In genomic region chr6:112116215-112116614, GRCh38 we compare ENCODE assay signal across 20 cellular contexts. TPM values are rescaled to one million over a fixed set of nuclear protein-coding genes. Genes with fewer than 3 reads are reported as not detected.
DNase-seq lines count a peak whose midpoint lies in the region; ATAC-seq, FAIRE-seq and TF ChIP-seq lines count a peak whose summit lies in the region.
"Had no signal": no experiment of that assay in that cellular context is flagged by ENCODE, and none has a peak within 500 bp of the region (broad histone marks: within the 10 kb centered on the region; RNA-seq: fewer than 3 reads in every experiment).

No MANE protein-coding gene starts in this region.

- no peak overlapping the region for H3K4me2 ChIP-seq in A549
- no peak overlapping the region for H3K4me2 ChIP-seq in H1 (ENCODE audit: insufficient read depth in 1 of 2, low read depth in 2 of 2, low read length in 2 of 2)
- H3K4me2 ChIP-seq in mesendoderm (ENCODE audit: low read length): no peak overlapping the region
- H3K4me2 ChIP-seq in trophoblast cell (ENCODE audit: low read length): no peak overlapping the region

- H3K36me3 ChIP-seq in H1 (ENCODE audit: control insufficient read depth in 2 of 4, insufficient read depth in 4 of 4, low read length in 3 of 4) (no peaks in the 10 kb centered on the region), mesendoderm (ENCODE audit: control insufficient read depth, insufficient read depth, low read length) (no peaks in the 10 kb centered on the region), trophoblast cell (ENCODE audit: control insufficient read depth in 1 of 2, insufficient read depth in 2 of 2, low read length in 2 of 2) (no peaks in the 10 kb centered on the region)

- no peak overlapping the region for H3K56ac ChIP-seq in H1 (replicated peaks; ENCODE audit: insufficient read length, low read depth, low read length)
- no peak overlapping the region for H3K56ac ChIP-seq in mesendoderm (ENCODE audit: low read length)

- ATAC-seq in A549: peak; percentile 76 to 78; a peak in 5 of 6 replicates
- ATAC-seq in HG03039 (IDR thresholded peaks at IDR 0.05; ENCODE audit: unreplicated experiment): no peak
- ATAC-seq: mucosa of descending colon had no signal

- DNase-seq in A549 (ENCODE audit: low read depth in 1 of 2, low spot score in 1 of 2) (no peak), HuH-7 (ENCODE audit: low spot score) (peak; percentile 13), H1 (ENCODE audit: low read depth in 1 of 2, low spot score in 2 of 2) (no peak), mesendoderm (peak; percentile 24), trophoblast cell (no peak), frontal cortex (ENCODE audit: low spot score in 2 of 2) (no peak), AG08396 (ENCODE audit: low spot score) (no peak)
- DNase-seq: activated CD4-positive, alpha-beta T cell treated with anti-CD3 and anti-CD28 coated beads for 4 hours; activated naive CD8-positive, alpha-beta T cell treated with anti-CD3 and anti-CD28 coated beads for 36 hours; effector memory CD4-positive, alpha-beta T cell; GDM1; mucosa of descending colon; NCI-H1105; NCI-H2107; NCI-H524; retina; stimulated activated CD4-positive, alpha-beta T cell treated with anti-CD3 and anti-CD28 coated beads, Interleukin-4, amount 100 ng/mL, for 4 hours; stomach had no signal

- POLR2A ChIA-PET in A549 (lab: Yijun Ruan, JAX) (no interaction called here), H1 (lab: Charles Lee; ENCODE audit: partially characterized antibody) (interaction anchor here (1.2 kb wide), 1 partner anchor 8 kb away, joined by 3 read pairs; no protein-coding TSS in a partner anchor)

- H3K27ac ChIP-seq in A549 (no peak overlapping the region), H1 (ENCODE audit: low read depth, low read length) (no peak overlapping the region), mesendoderm (ENCODE audit: low read depth, low read length) (no peak overlapping the region), trophoblast cell (ENCODE audit: low read depth, low read length) (no peak overlapping the region)
- H3K27ac ChIP-seq: stomach had no signal

- H3K23me2 ChIP-seq in H1 (ENCODE audit: low read depth, low read length): no peaks in the 10 kb centered on the region

- no peak overlapping the region for H2BK120ac ChIP-seq in H1 (replicated peaks; ENCODE audit: low read depth, low read length)
- no peak overlapping the region for H2BK120ac ChIP-seq in mesendoderm (ENCODE audit: low read depth, low read length)
- H2BK120ac ChIP-seq in trophoblast cell (ENCODE audit: insufficient read depth, low read length, poor library complexity): no peak overlapping the region

- TF ChIP-seq RAD21 in A549 (conservative IDR thresholded peaks at IDR 0.05 in 1 of 2, IDR thresholded peaks at IDR 0.05 in 1 of 2) (no peak), H1 (IDR thresholded peaks at IDR 0.05 in 1 of 2, conservative IDR thresholded peaks at IDR 0.05 in 1 of 2; ENCODE audit: low read depth in 2 of 2, low read length in 2 of 2) (no peak)

- 73% methylated on average over 1 of the region's 1 CpG for WGBS in A549 (ENCODE audit: missing lambda C conversion rate)
- 95% methylated on average over 1 of the region's 1 CpG; no CpG with 5 or more reads in 1 of the 2 experiments for WGBS in H1 (ENCODE audit: extremely low coverage in 1 of 2, insufficient coverage in 1 of 2, insufficient read length in 1 of 2, insufficient replicate concordance in 2 of 2, low coverage in 1 of 2, low lambda C conversion rate in 2 of 2, missing lambda C conversion rate in 1 of 2), 2 experiments
- no CpG with 5 or more reads among the region's 1 CpG for WGBS in mesendoderm (ENCODE audit: extremely low coverage, insufficient coverage, low lambda C conversion rate)
- no CpG with 5 or more reads among the region's 1 CpG for WGBS in trophoblast cell (ENCODE audit: extremely low coverage, insufficient coverage, insufficient read length)

- H2BK5ac ChIP-seq in H1 (ENCODE audit: low read depth, low read length): no peak overlapping the region
- no peak overlapping the region for H2BK5ac ChIP-seq in mesendoderm (ENCODE audit: low read length)
- H2BK5ac ChIP-seq in trophoblast cell (ENCODE audit: low read depth, low read length, poor library complexity): no peak overlapping the region

- H4K20me1 ChIP-seq in H1 (replicated peaks in 1 of 2; ENCODE audit: control insufficient read depth in 1 of 2, insufficient read depth in 2 of 2, low read length in 2 of 2): no peaks in the 10 kb centered on the region

- H3K4me1 ChIP-seq in A549 (no peaks in the 10 kb centered on the region), H1 (replicated peaks in 1 of 4; ENCODE audit: control insufficient read depth in 3 of 4, insufficient read depth in 4 of 4, low read length in 3 of 4) (no peaks in the 10 kb centered on the region), mesendoderm (ENCODE audit: control insufficient read depth, low read depth, low read length) (no peaks in the 10 kb centered on the region), trophoblast cell (ENCODE audit: control insufficient read depth in 1 of 2, insufficient read depth in 2 of 2, low read length in 2 of 2) (no peaks in the 10 kb centered on the region)

- H2AFZ ChIP-seq in H1 (ENCODE audit: low read length): no peak overlapping the region
- no peak overlapping the region for H2AFZ ChIP-seq in trophoblast cell (ENCODE audit: insufficient read depth, low read length, poor library complexity)

- H2BK12ac ChIP-seq in H1 (ENCODE audit: low read depth, low read length): no peak overlapping the region
- H2BK12ac ChIP-seq in trophoblast cell (ENCODE audit: low read length): no peak overlapping the region

- no peak overlapping the region for H3K4me3 ChIP-seq in A549
- no peak overlapping the region for H3K4me3 ChIP-seq in H1 (ENCODE audit: extremely low read depth in 1 of 4, insufficient read depth in 2 of 4, low read depth in 3 of 4, low read length in 4 of 4)
- H3K4me3 ChIP-seq in mesendoderm (ENCODE audit: low read length): no peak overlapping the region
- no peak overlapping the region for H3K4me3 ChIP-seq in trophoblast cell (ENCODE audit: low read depth, low read length)
- H3K4me3 ChIP-seq: mucosa of descending colon, stomach had no signal

- no peak overlapping the region for H3K23ac ChIP-seq in H1 (ENCODE audit: insufficient read length)
- no peak overlapping the region for H3K23ac ChIP-seq in mesendoderm (ENCODE audit: low read length)
- no peak overlapping the region for H3K23ac ChIP-seq in trophoblast cell (ENCODE audit: low read length)

- H4K91ac ChIP-seq in H1 (replicated peaks; ENCODE audit: insufficient read length, low read length) (no peak overlapping the region), trophoblast cell (ENCODE audit: low read depth, low read length) (no peak overlapping the region)

- H3K27me3 ChIP-seq in H1 (replicated peaks in 1 of 4; ENCODE audit: control insufficient read depth in 3 of 4, extremely low read depth in 1 of 4, insufficient read depth in 3 of 4, low read length in 3 of 4): no peaks in the 10 kb centered on the region
- H3K27me3 ChIP-seq in mesendoderm (ENCODE audit: insufficient read depth, low read length, poor library complexity): no peaks in the 10 kb centered on the region
- no peaks in the 10 kb centered on the region for H3K27me3 ChIP-seq in trophoblast cell (ENCODE audit: insufficient read depth, low read length)
- H3K27me3 ChIP-seq: stomach had no signal

- TF ChIP-seq EP300 in A549 (IDR thresholded peaks at IDR 0.05): no peak
- TF ChIP-seq EP300 in H1 (IDR thresholded peaks at IDR 0.05; ENCODE audit: borderline replicate concordance in 1 of 2, low read depth in 2 of 2, low read length in 2 of 2): no peak

- H3K9ac ChIP-seq in H1 (replicated peaks in 1 of 4; ENCODE audit: extremely low read depth in 1 of 4, low read depth in 3 of 4, low read length in 3 of 4) (no peak overlapping the region), mesendoderm (ENCODE audit: low read length) (no peak overlapping the region), trophoblast cell (ENCODE audit: low read length) (no peak overlapping the region)

- FAIRE-seq in A549 (lab: Jason Lieb, UNC): no peak
- no peak for FAIRE-seq in H1 (lab: Jason Lieb, UNC)
- FAIRE-seq in frontal cortex (lab: Jason Lieb, UNC): no peak
- FAIRE-seq: urothelium cell line had no signal

- H3K79me1 ChIP-seq in H1 (ENCODE audit: low read depth, low read length): no peaks in the 10 kb centered on the region
- no peaks in the 10 kb centered on the region for H3K79me1 ChIP-seq in mesendoderm (ENCODE audit: low read length)
- no peaks in the 10 kb centered on the region for H3K79me1 ChIP-seq in trophoblast cell (ENCODE audit: low read length)

- H3K9me3 ChIP-seq in A549 (no peaks in the 10 kb centered on the region), H1 (ENCODE audit: insufficient read depth in 2 of 2, low read depth in 1 of 2, low read length in 1 of 2) (no peaks in the 10 kb centered on the region), trophoblast cell (ENCODE audit: insufficient read depth, low read depth, low read length) (no peaks in the 10 kb centered on the region)
- H3K9me3 ChIP-seq: mucosa of descending colon, stomach had no signal

- H3K4ac ChIP-seq in H1 (replicated peaks; ENCODE audit: insufficient read length, low read depth, low read length) (no peak overlapping the region), mesendoderm (ENCODE audit: low read depth, low read length) (no peak overlapping the region), trophoblast cell (ENCODE audit: low read depth, low read length) (no peak overlapping the region)

- H2AK5ac ChIP-seq in H1 (ENCODE audit: low read depth, low read length): no peak overlapping the region
- no peak overlapping the region for H2AK5ac ChIP-seq in mesendoderm (ENCODE audit: low read length)
- no peak overlapping the region for H2AK5ac ChIP-seq in trophoblast cell (ENCODE audit: low read length)

- CTCF ChIA-PET in A549 (lab: Yijun Ruan, JAX) (no interaction called here), H1 (lab: Charles Lee; ENCODE audit: partially characterized antibody) (interaction anchor here (1.0 to 1.1 kb wide), 4 partner anchors 9 to 169 kb away, joined by 3 to 4 read pairs (median 4); no protein-coding TSS in a partner anchor)

- no peak overlapping the region for H4K8ac ChIP-seq in H1 (ENCODE audit: extremely low read depth, insufficient read depth, low read length)
- H4K8ac ChIP-seq in mesendoderm (ENCODE audit: low read depth, low read length): no peak overlapping the region
- H4K8ac ChIP-seq in trophoblast cell (ENCODE audit: low read depth, low read length): no peak overlapping the region

- H2BK20ac ChIP-seq in H1 (ENCODE audit: low read length): no peak overlapping the region

- no peak for TF ChIP-seq POLR2A in A549 (IDR thresholded peaks at IDR 0.05; ENCODE audit: low read length)
- no peak for TF ChIP-seq POLR2A in H1 (IDR thresholded peaks at IDR 0.05; ENCODE audit: control extremely low read depth in 1 of 2, low read depth in 2 of 2, low read length in 2 of 2)

- TF ChIP-seq CTCF in A549 (IDR thresholded peaks at IDR 0.05): no peak
- peak in 2 of 3 experiments; percentile 17 to 33; a peak in 2 of 4 replicates for TF ChIP-seq CTCF in H1 (IDR thresholded peaks at IDR 0.05; ENCODE audit: control extremely low read depth in 1 of 3, insufficient read depth in 1 of 3, low read depth in 1 of 3, low read length in 3 of 3)

- H2BK15ac ChIP-seq in H1 (ENCODE audit: low read length) (no peak overlapping the region), mesendoderm (replicated peaks; ENCODE audit: low read depth) (no peak overlapping the region)

- H3K14ac ChIP-seq in H1 (ENCODE audit: insufficient read length) (no peak overlapping the region), trophoblast cell (ENCODE audit: low read length) (no peak overlapping the region)

- no peak overlapping the region for H4K5ac ChIP-seq in H1 (ENCODE audit: insufficient read length, low read depth, low read length)
- no peak overlapping the region for H4K5ac ChIP-seq in mesendoderm (ENCODE audit: low read length)

- no peak overlapping the region for H3K18ac ChIP-seq in H1 (ENCODE audit: extremely low read depth, low read length)
- no peak overlapping the region for H3K18ac ChIP-seq in mesendoderm (ENCODE audit: low read length)
- H3K18ac ChIP-seq in trophoblast cell (ENCODE audit: low read length): no peak overlapping the region

- H3K79me2 ChIP-seq in H1 (ENCODE audit: control insufficient read depth in 1 of 2, insufficient read depth in 2 of 2, low read length in 2 of 2): no peaks in the 10 kb centered on the region
- H3K79me2 ChIP-seq in mesendoderm (ENCODE audit: control insufficient read depth, insufficient read depth, low read length): no peaks in the 10 kb centered on the region
- H3K79me2 ChIP-seq in trophoblast cell (ENCODE audit: control insufficient read depth, insufficient read depth, low read length, poor library complexity): no peaks in the 10 kb centered on the region

- H4K12ac ChIP-seq in trophoblast cell (ENCODE audit: low read depth, low read length): no peak overlapping the region

RNA-seq across cellular contexts. Expression of gene FAM229B, which starts 28.8 kb away (rescaled TPM):
- polyA plus RNA-seq in A549 (2011; rRNA removed) (17.3 and 20.2 TPM in 2 replicates), A549 (2017; fragmentation: RNase III; extraction: RNeasy Plus Mini Kit Qiagen cat#74134 plus additional on column Dnase treatment) (8.7 to 10.4 TPM (median 9.9 TPM) in 3 replicates), H1 (2011; rRNA removed) (5.8 and 10.4 TPM in 2 replicates)
- 5.5 and 5.8 TPM in 2 replicates for polyA plus RNA-seq in A549 (2012; cell fraction: cytosol; rRNA removed)
- 1.3 and 2.1 TPM in 2 replicates for polyA plus RNA-seq in A549 (2012; cell fraction: nucleus; rRNA removed)
- polyA minus RNA-seq in A549 (2011; rRNA and poly(A)+ RNA removed): 1.2 and 2.2 TPM in 2 replicates
- 10.0 and 10.5 TPM in 2 replicates for total RNA-seq in H1 (2021; fragmentation: NEBNext Ultra II Directional; extraction: Animal tissue kit (Norgen Biotek cat#: 25700))
- 7.5 TPM for polyA plus RNA-seq in H1 (2011; cell fraction: cytosol; rRNA removed)
- polyA plus RNA-seq in H1 (2011; cell fraction: nucleus; rRNA removed): 5.8 TPM
- 12.3 to 14.3 TPM (median 12.8 TPM) in 4 replicates for polyA plus RNA-seq in H1 (2012, experiment 1 of 2)
- polyA plus RNA-seq in H1 (2012, experiment 2 of 2): 25.4 TPM
- 28.3 TPM for polyA plus RNA-seq in H1 (2013, experiment 1 of 2)
- 25.1 TPM for polyA plus RNA-seq in H1 (2013, experiment 2 of 2)
- polyA minus RNA-seq in H1 (2011; rRNA and poly(A)+ RNA removed): 3.6 and 5.0 TPM in 2 replicates
- 2.1 TPM for polyA minus RNA-seq in H1 (2011; cell fraction: cytosol; rRNA and poly(A)+ RNA removed)
- 1.9 TPM for polyA minus RNA-seq in H1 (2011; cell fraction: nucleus; rRNA and poly(A)+ RNA removed)
- polyA plus RNA-seq in mesendoderm (2013, experiment 1 of 2): 12.4 TPM
- polyA plus RNA-seq in mesendoderm (2013, experiment 2 of 2): 12.6 TPM
- 4.5 and 5.7 TPM in 2 replicates for polyA plus RNA-seq in trophoblast cell (2013)
- total RNA-seq in frontal cortex: 24.1 TPM

RNA-seq across cellular contexts. Expression of gene TUBE1, which starts 28.9 kb away (rescaled TPM):
- polyA plus RNA-seq in A549 (2011; rRNA removed) (20.3 and 32.5 TPM in 2 replicates), A549 (2017; fragmentation: RNase III; extraction: RNeasy Plus Mini Kit Qiagen cat#74134 plus additional on column Dnase treatment) (6.8 to 9.7 TPM (median 7.2 TPM) in 3 replicates), H1 (2011; rRNA removed) (5.5 and 8.0 TPM in 2 replicates)
- 4.3 and 5.7 TPM in 2 replicates for polyA plus RNA-seq in A549 (2012; cell fraction: cytosol; rRNA removed)
- 6.5 TPM in 2 replicates for polyA plus RNA-seq in A549 (2012; cell fraction: nucleus; rRNA removed)
- 9.1 and 9.5 TPM in 2 replicates for polyA minus RNA-seq in A549 (2011; rRNA and poly(A)+ RNA removed)
- total RNA-seq in H1 (2021; fragmentation: NEBNext Ultra II Directional; extraction: Animal tissue kit (Norgen Biotek cat#: 25700)): 14.8 and 15.9 TPM in 2 replicates
- 9.9 TPM for polyA plus RNA-seq in H1 (2011; cell fraction: cytosol; rRNA removed)
- 8.8 TPM for polyA plus RNA-seq in H1 (2011; cell fraction: nucleus; rRNA removed)
- 6.9 to 16.7 TPM (median 8.0 TPM) in 4 replicates for polyA plus RNA-seq in H1 (2012, experiment 1 of 2)
- 2.2 TPM for polyA plus RNA-seq in H1 (2012, experiment 2 of 2)
- polyA plus RNA-seq in H1 (2013, experiment 1 of 2): 14.9 TPM
- 13.5 TPM for polyA plus RNA-seq in H1 (2013, experiment 2 of 2)
- 8.5 and 8.8 TPM in 2 replicates for polyA minus RNA-seq in H1 (2011; rRNA and poly(A)+ RNA removed)
- 8.0 TPM for polyA minus RNA-seq in H1 (2011; cell fraction: cytosol; rRNA and poly(A)+ RNA removed)
- polyA minus RNA-seq in H1 (2011; cell fraction: nucleus; rRNA and poly(A)+ RNA removed): 29.1 TPM
- polyA plus RNA-seq in mesendoderm (2013, experiment 1 of 2): 8.5 TPM
- polyA plus RNA-seq in mesendoderm (2013, experiment 2 of 2): 8.3 TPM
- polyA plus RNA-seq in trophoblast cell (2013): 8.0 and 8.4 TPM in 2 replicates
- total RNA-seq in frontal cortex: 32.6 TPM

Comparison
In these comparisons a context has a peak if more than half of its experiments do, and no peak if none do; other contexts are left out.
1. DNase-seq: peak in HuH-7 (single experiment) and mesendoderm (single experiment); none in A549 (0 of 2), H1 (0 of 2), trophoblast cell (0 of 2), frontal cortex (0 of 2) and AG08396 (single experiment).
2. Of the 18 proteins assayed by ChIP-seq in both H1 and A549: peak only in H1: CTCF; only in A549: none; in both: none; in neither: 17.